12 cellular contexts compared by ENCODE assay signal in genomic region chr10:73837072-73837471, GRCh38. TPM values are rescaled to one million over a fixed set of nuclear protein-coding genes. Genes with fewer than 3 reads are reported as not detected.
DNase-seq lines count a peak whose midpoint lies in the region; ATAC-seq and TF ChIP-seq lines count a peak whose summit lies in the region.
"Had no signal": no experiment of that assay in that cellular context is flagged by ENCODE, and none has a peak within 500 bp of the region (broad histone marks: within the 10 kb centered on the region; RNA-seq: fewer than 3 reads in every experiment).

No MANE protein-coding gene starts in this region.

- H3K36me3 ChIP-seq in brain microvascular endothelial cell (replicated peaks) (peaks cover 8% of the 10 kb centered on the region), gastroesophageal sphincter (peaks cover 0 to 88% of the 10 kb centered on the region in 2 donors), thoracic aorta (peaks cover 52% of the 10 kb centered on the region)

- ATAC-seq in gastroesophageal sphincter = peak; percentile 76
- peak; percentile 57 for ATAC-seq in thoracic aorta (ENCODE audit: insufficient number of reproducible peaks, low FRiP score, low read depth)
- ATAC-seq in GM19035 (IDR thresholded peaks at IDR 0.05; ENCODE audit: unreplicated experiment) = no peak
- no peak for ATAC-seq in HG03354 (IDR thresholded peaks at IDR 0.05; ENCODE audit: poor library complexity, severe bottlenecking, unreplicated experiment)
- ATAC-seq: activated CD8-positive, alpha-beta T cell treated with anti-CD3 and anti-CD28 coated beads, Interleukin-2, amount 10 ng/mL, durations not matched to agents 7 days and 5 days had no signal

- no peak overlapping the region for H3K4me3 ChIP-seq in brain microvascular endothelial cell (ENCODE audit: low read depth, low read length)
- no peak overlapping the region for H3K4me3 ChIP-seq in gastroesophageal sphincter
- H3K4me3 ChIP-seq in thoracic aorta = no peak overlapping the region
- H3K4me3 ChIP-seq: left ventricle myocardium inferior had no signal

- no peak for TF ChIP-seq EP300 in gastroesophageal sphincter (IDR thresholded peaks at IDR 0.05)

- H3K27me3 ChIP-seq in brain microvascular endothelial cell (replicated peaks) (no peaks in the 10 kb centered on the region), gastroesophageal sphincter (no peaks in the 10 kb centered on the region), thoracic aorta (replicated peaks; ENCODE audit: insufficient read depth) (no peaks in the 10 kb centered on the region)

- TF ChIP-seq CTCF in brain microvascular endothelial cell (IDR thresholded peaks at IDR 0.05; ENCODE audit: low read depth, low read length, missing control alignments) (no peak), gastroesophageal sphincter (IDR thresholded peaks at IDR 0.05) (no peak), thoracic aorta (IDR thresholded peaks at IDR 0.05) (no peak)

- H3K4me1 ChIP-seq in gastroesophageal sphincter = peaks cover 0 to 18% (median 0%) of the 10 kb centered on the region in 3 donors
- H3K4me1 ChIP-seq in thoracic aorta (ENCODE audit: control insufficient read depth in 1 of 2, low read depth in 2 of 2) = peaks cover 6 to 24% of the 10 kb centered on the region in 2 donors
- H3K4me1 ChIP-seq: left ventricle myocardium inferior had no signal

- H3K9me3 ChIP-seq in gastroesophageal sphincter = no peaks in the 10 kb centered on the region
- H3K9me3 ChIP-seq in thoracic aorta = no peaks in the 10 kb centered on the region
- H3K9me3 ChIP-seq: left ventricle myocardium inferior had no signal

- in situ Hi-C loops in brain microvascular endothelial cell (cut with HindIII; ENCODE audit: low pct_ligation_motif_present, low sequenced_read_pairs) = no loop called here

- no peak for TF ChIP-seq POLR2A in gastroesophageal sphincter (IDR thresholded peaks at IDR 0.05)

- DNase-seq in HT1080 (ENCODE audit: low read depth) (peak; percentile 75), brain microvascular endothelial cell (peak; percentile 28), thoracic aorta (ENCODE audit: low spot score) (no peak), NCI-H2081 treated with DMSO at 0.1 percent for 48 hours (lab: John Stamatoyannopoulos, UW) (no peak)
- DNase-seq: activated CD8-positive, alpha-beta T cell treated with anti-CD3 and anti-CD28 coated beads, Interleukin-2, amount 10 ng/mL, durations not matched to agents 7 days and 5 days; head of caudate nucleus; left ventricle myocardium inferior; NCI-H1417; NCI-H69 had no signal

- WGBS in gastroesophageal sphincter (ENCODE audit: low coverage in 1 of 2), 2 donors = 32 to 53% methylated on average over 3 of the region's 3 CpGs

- H3K27ac ChIP-seq in brain microvascular endothelial cell (no peak overlapping the region), gastroesophageal sphincter (peak overlapping the region in 3 of 4 donors; percentile 60 to 74 (median 73)), thoracic aorta (peak overlapping the region; percentile 87)
- H3K27ac ChIP-seq: left ventricle myocardium inferior had no signal

RNA-seq across cellular contexts. Expression of gene NDST2, which starts 25.7 kb away (rescaled TPM):
- 23.1 and 28.7 TPM in 2 replicates for total RNA-seq in HT1080 (2014; rRNA removed; shearing (Covaris generic))
- polyA plus RNA-seq in HT1080 (2015; cell fraction: cytosol; rRNA removed) = 22.9 and 26.3 TPM in 2 replicates
- polyA plus RNA-seq in HT1080 (2015; cell fraction: nucleus; rRNA removed) = 42.3 and 43.3 TPM in 2 replicates
- total RNA-seq in gastroesophageal sphincter = 10 to 100 TPM; 17.9 to 53.9 (median 25.7) TPM
- total RNA-seq in thoracic aorta = 10 to 100 TPM; 55.0 to 78.2 TPM

RNA-seq across cellular contexts. Expression of gene CAMK2G, which starts 37.3 kb away (rescaled TPM):
- total RNA-seq in HT1080 (2014; rRNA removed; shearing (Covaris generic)) = 27.5 and 32.4 TPM in 2 replicates
- 27.8 and 34.2 TPM in 2 replicates for polyA plus RNA-seq in HT1080 (2015; cell fraction: cytosol; rRNA removed)
- polyA plus RNA-seq in HT1080 (2015; cell fraction: nucleus; rRNA removed) = 62.4 and 65.4 TPM in 2 replicates
- total RNA-seq in gastroesophageal sphincter = 100 to 1,000 TPM in 3 of 4 donors, 10 to 100 TPM in 1; 82.3 to 207 (median 155) TPM
- total RNA-seq in thoracic aorta = 100 to 1,000 TPM in 1 of 2 donors, 10 to 100 TPM in 1; 78.8 to 149 TPM

RNA-seq across cellular contexts. Expression of gene ZSWIM8, which starts 51.7 kb away (rescaled TPM):
- total RNA-seq in HT1080 (2014; rRNA removed; shearing (Covaris generic)) = 51.0 and 51.9 TPM in 2 replicates
- polyA plus RNA-seq in HT1080 (2015; cell fraction: cytosol; rRNA removed) = 20.3 and 29.9 TPM in 2 replicates
- 185 and 210 TPM in 2 replicates for polyA plus RNA-seq in HT1080 (2015; cell fraction: nucleus; rRNA removed)
- 100 to 1,000 TPM in 2 of 4 donors, 10 to 100 TPM in 2; 48.4 to 121 (median 101) TPM for total RNA-seq in gastroesophageal sphincter
- 100 to 1,000 TPM; 126 to 144 TPM for total RNA-seq in thoracic aorta

RNA-seq across cellular contexts. Expression of gene CHCHD1, which starts 55.2 kb away (rescaled TPM):
- 89.6 and 110 TPM in 2 replicates for total RNA-seq in HT1080 (2014; rRNA removed; shearing (Covaris generic))
- polyA plus RNA-seq in HT1080 (2015; cell fraction: cytosol; rRNA removed) = 51.6 and 59.5 TPM in 2 replicates
- polyA plus RNA-seq in HT1080 (2015; cell fraction: nucleus; rRNA removed) = 25.3 and 31.6 TPM in 2 replicates
- total RNA-seq in gastroesophageal sphincter = 10 to 100 TPM; 19.9 to 29.5 (median 21.4) TPM
- 10 to 100 TPM; 20.7 to 22.6 TPM for total RNA-seq in thoracic aorta

Comparison
In these comparisons a context has a peak if more than half of its experiments do, and no peak if none do; other contexts are left out.
1. DNase-seq: peak in HT1080 (single experiment) and brain microvascular endothelial cell (single experiment); none in thoracic aorta (single experiment) and NCI-H2081 treated with DMSO at 0.1 percent for 48 hours (single experiment).
2. ATAC-seq: peak in gastroesophageal sphincter (single experiment) and thoracic aorta (single experiment); none in GM19035 (single experiment) and HG03354 (single experiment).